10 cellular contexts compared by ENCODE assay signal in genomic region chr22:39456262-39457046, GRCh38. TPM values are rescaled to one million over a fixed set of nuclear protein-coding genes. Genes with fewer than 3 reads are reported as not detected.
DNase-seq lines count a peak whose midpoint lies in the region; ATAC-seq and TF ChIP-seq lines count a peak whose summit lies in the region.
"Had no signal": no experiment of that assay in that cellular context is flagged by ENCODE, and none has a peak within 500 bp of the region (broad histone marks: within the 10 kb centered on the region; RNA-seq: fewer than 3 reads in every experiment).

A gene with protein sequence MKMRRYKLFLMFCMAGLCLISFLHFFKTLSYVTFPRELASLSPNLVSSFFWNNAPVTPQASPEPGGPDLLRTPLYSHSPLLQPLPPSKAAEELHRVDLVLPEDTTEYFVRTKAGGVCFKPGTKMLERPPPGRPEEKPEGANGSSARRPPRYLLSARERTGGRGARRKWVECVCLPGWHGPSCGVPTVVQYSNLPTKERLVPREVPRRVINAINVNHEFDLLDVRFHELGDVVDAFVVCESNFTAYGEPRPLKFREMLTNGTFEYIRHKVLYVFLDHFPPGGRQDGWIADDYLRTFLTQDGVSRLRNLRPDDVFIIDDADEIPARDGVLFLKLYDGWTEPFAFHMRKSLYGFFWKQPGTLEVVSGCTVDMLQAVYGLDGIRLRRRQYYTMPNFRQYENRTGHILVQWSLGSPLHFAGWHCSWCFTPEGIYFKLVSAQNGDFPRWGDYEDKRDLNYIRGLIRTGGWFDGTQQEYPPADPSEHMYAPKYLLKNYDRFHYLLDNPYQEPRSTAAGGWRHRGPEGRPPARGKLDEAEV (plus strand): TSS chr22:39457012. CDS start chr22:39487348, 30,336 bp downstream.

- H3K27ac ChIP-seq in ascending aorta = no peak within 1 kb of the TSS
- no peak within 1 kb of the TSS for H3K27ac ChIP-seq in osteoblast (ENCODE audit: low read depth, low read length)

- H3K36me3 ChIP-seq in ascending aorta (no peaks in the 10 kb centered on the region), osteoblast (ENCODE audit: insufficient read depth, low read length) (no peaks in the 10 kb centered on the region)

- TF ChIP-seq CTCF in ascending aorta (IDR thresholded peaks at IDR 0.05) (no peak), lower leg skin (IDR thresholded peaks at IDR 0.05) (no peak), type B pancreatic cell (conservative IDR thresholded peaks at IDR 0.05) (no peak), osteoblast (IDR thresholded peaks at IDR 0.05; ENCODE audit: extremely low read depth, low read depth, low read length) (no peak)

- no peaks in the 10 kb centered on the region for H3K9me3 Mint-ChIP-seq in activated CD8-positive, alpha-beta memory T cell treated with anti-CD3 and anti-CD28 coated beads, Interleukin-2, amount 10 ng/mL, durations not matched to agents 7 days and 5 days (ENCODE audit: low read depth)
- H3K9me3 Mint-ChIP-seq in type B pancreatic cell = no peaks in the 10 kb centered on the region

- H3K4me2 ChIP-seq in osteoblast (ENCODE audit: insufficient read depth, low read length) = no peak within 1 kb of the TSS

- no peak for ATAC-seq in activated CD8-positive, alpha-beta memory T cell treated with anti-CD3 and anti-CD28 coated beads, Interleukin-2, amount 10 ng/mL, durations not matched to agents 7 days and 5 days
- no peak for ATAC-seq in left colon

- H3K4me1 Mint-ChIP-seq in activated CD8-positive, alpha-beta memory T cell treated with anti-CD3 and anti-CD28 coated beads, Interleukin-2, amount 10 ng/mL, durations not matched to agents 7 days and 5 days = peaks cover 21% of the 10 kb centered on the region
- peaks cover 38% of the 10 kb centered on the region for H3K4me1 Mint-ChIP-seq in type B pancreatic cell (ENCODE audit: unreplicated experiment)

- 48 to 76% methylated on average over 37 to 60 of the region's 70 CpGs for WGBS in lower leg skin, 2 donors

- H3K36me3 Mint-ChIP-seq in activated CD8-positive, alpha-beta memory T cell treated with anti-CD3 and anti-CD28 coated beads, Interleukin-2, amount 10 ng/mL, durations not matched to agents 7 days and 5 days = peaks cover 15% of the 10 kb centered on the region
- peaks cover 5% of the 10 kb centered on the region for H3K36me3 Mint-ChIP-seq in type B pancreatic cell

- CTCF ChIA-PET in activated CD8-positive, alpha-beta memory T cell treated with anti-CD3 and anti-CD28 coated beads, Interleukin-2, amount 10 ng/mL, durations not matched to agents 7 days and 5 days (lab: Charles Lee) = no interaction called here

- no peaks in the 10 kb centered on the region for H3K79me2 ChIP-seq in osteoblast (ENCODE audit: insufficient read depth, low read length)

- H3K9me3 ChIP-seq in ascending aorta (no peaks in the 10 kb centered on the region), osteoblast (ENCODE audit: low read depth, low read length) (no peaks in the 10 kb centered on the region)

- H3K4me3 Mint-ChIP-seq in activated CD8-positive, alpha-beta memory T cell treated with anti-CD3 and anti-CD28 coated beads, Interleukin-2, amount 10 ng/mL, durations not matched to agents 7 days and 5 days = peak within 1 kb of the TSS; percentile 46
- peak within 1 kb of the TSS; percentile 79 for H3K4me3 Mint-ChIP-seq in type B pancreatic cell

- no peak for TF ChIP-seq POLR2A in lower leg skin (IDR thresholded peaks at IDR 0.05)

- no peak within 1 kb of the TSS for H2AFZ ChIP-seq in osteoblast (ENCODE audit: low read length)

- peaks cover 50% of the 10 kb centered on the region for H3K27me3 Mint-ChIP-seq in activated CD8-positive, alpha-beta memory T cell treated with anti-CD3 and anti-CD28 coated beads, Interleukin-2, amount 10 ng/mL, durations not matched to agents 7 days and 5 days
- peaks cover 3% of the 10 kb centered on the region for H3K27me3 Mint-ChIP-seq in type B pancreatic cell

- intact Hi-C loops in ascending aorta (cut with DNase I) = no loop called here
- intact Hi-C loops in lower leg skin (cut with DNase I; ENCODE audit: low total_unique reads) = no loop called here
- intact Hi-C loops in left colon (cut with DNase I, micrococcal nuclease) = no loop called here

- no peaks in the 10 kb centered on the region for H3K4me1 ChIP-seq in ascending aorta
- no peaks in the 10 kb centered on the region for H3K4me1 ChIP-seq in osteoblast (ENCODE audit: insufficient read depth, low read length)

- H3K4me3 ChIP-seq in ascending aorta (peak within 1 kb of the TSS; percentile 54 to 68), lower leg skin (ENCODE audit: low read depth, poor library complexity, severe bottlenecking) (peak within 1 kb of the TSS; percentile 39), osteoblast (ENCODE audit: insufficient read depth, low read length) (no peak within 1 kb of the TSS)

- peak; percentile 61 for DNase-seq in activated CD8-positive, alpha-beta memory T cell treated with anti-CD3 and anti-CD28 coated beads, Interleukin-2, amount 10 ng/mL, durations not matched to agents 7 days and 5 days
- no peak for DNase-seq in activated CD8-positive, alpha-beta memory T cell treated with anti-CD3 and anti-CD28 coated beads, Interleukin-2, amount 50 U/mL, for 4 hours
- DNase-seq in ascending aorta (ENCODE audit: low spot score in 2 of 2) = no peak
- DNase-seq in lower leg skin (ENCODE audit: low spot score in 2 of 2) = no peak
- no peak for DNase-seq in type B pancreatic cell (ENCODE audit: extremely low spot score, unreplicated experiment)
- DNase-seq in NAMALWA (ENCODE audit: low spot score) = no peak
- no peak for DNase-seq in osteoblast (ENCODE audit: insufficient read length, low spot score, missing footprints)
- no peak for DNase-seq in left colon
- DNase-seq: stimulated activated CD4-positive, alpha-beta T cell treated with anti-CD3 and anti-CD28 coated beads, Interleukin-2, amount 100 ng/mL, for 24 hours had no signal

- no peak within 1 kb of the TSS for H3K27ac Mint-ChIP-seq in activated CD8-positive, alpha-beta memory T cell treated with anti-CD3 and anti-CD28 coated beads, Interleukin-2, amount 10 ng/mL, durations not matched to agents 7 days and 5 days
- H3K27ac Mint-ChIP-seq in type B pancreatic cell = peak within 1 kb of the TSS; percentile 97

- no peaks in the 10 kb centered on the region for H4K20me1 ChIP-seq in osteoblast (ENCODE audit: insufficient read depth, low read length)

- H3K27me3 ChIP-seq in ascending aorta = peaks cover 8% of the 10 kb centered on the region
- peaks cover 45% of the 10 kb centered on the region for H3K27me3 ChIP-seq in osteoblast (ENCODE audit: insufficient read depth, low read length)

RNA-seq across cellular contexts. Expression of the gene that starts here (rescaled TPM):
- total RNA-seq in activated CD8-positive, alpha-beta memory T cell treated with anti-CD3 and anti-CD28 coated beads, Interleukin-2, amount 10 ng/mL, durations not matched to agents 7 days and 5 days = 1 to 10 TPM in 1 of 2 experiments, under 1 TPM in 1; 0.96 to 3.6 TPM
- total RNA-seq in ascending aorta (9.8 TPM), lower leg skin (1 to 10 TPM; 1.2 to 5.5 (median 3.2) TPM), type B pancreatic cell (ENCODE audit: low replicate concordance) (47.0 and 115 TPM in 2 replicates), osteoblast (under 0.01 TPM in 1 of 2 replicates, not detected in the other), left colon (10 to 100 TPM in 1 of 2 donors, 1 to 10 TPM in 1; 5.6 to 10.7 TPM)
- total RNA-seq: M059J had no signal
